Comparison of ENCODE assay signal across 14 cellular contexts in genomic region chrX:15619053-15619772, GRCh38. TPM values are rescaled to one million over a fixed set of nuclear protein-coding genes. Genes with fewer than 3 reads are reported as not detected.
A peak's percentile ranks its signal among the peaks of the same experiment; 100 is the strongest.
DNase-seq lines count a peak whose midpoint lies in the region; ATAC-seq, FAIRE-seq and TF ChIP-seq lines count a peak whose summit lies in the region.
"Had no signal": no experiment of that assay in that cellular context is flagged by ENCODE, and none has a peak within 500 bp of the region (broad histone marks: within the 10 kb centered on the region; RNA-seq: fewer than 3 reads in every experiment).

No MANE protein-coding gene starts in this region.

- no peaks in the 10 kb centered on the region for H3K27me3 Mint-ChIP-seq in astrocyte (ENCODE audit: low read depth, unreplicated experiment)

- no peak overlapping the region for H3K4me2 ChIP-seq in astrocyte (ENCODE audit: low read length)
- H3K4me2 ChIP-seq in mesenchymal stem cell (ENCODE audit: low read length, poor library complexity, severe bottlenecking): no peak overlapping the region

- H3K27ac Mint-ChIP-seq in astrocyte (ENCODE audit: unreplicated experiment): no peak overlapping the region

- no peaks in the 10 kb centered on the region for H3K9me3 Mint-ChIP-seq in astrocyte (ENCODE audit: unreplicated experiment)

- H3K23ac ChIP-seq in mesenchymal stem cell (ENCODE audit: low read length in 2 of 2): no peak overlapping the region

- H3K79me1 ChIP-seq in mesenchymal stem cell (replicated peaks; ENCODE audit: low read length, poor library complexity, severe bottlenecking): no peaks in the 10 kb centered on the region

- H3K27me3 ChIP-seq in astrocyte (ENCODE audit: insufficient read depth, low read length): no peaks in the 10 kb centered on the region
- peaks cover 0 to 41% of the 10 kb centered on the region in 2 experiments for H3K27me3 ChIP-seq in mesenchymal stem cell (ENCODE audit: control insufficient read depth in 1 of 2, insufficient read depth in 1 of 2, low read length in 2 of 2)

- no peaks in the 10 kb centered on the region for H3K79me2 ChIP-seq in astrocyte (ENCODE audit: insufficient read depth, low read length)

- no peaks in the 10 kb centered on the region for H3K4me1 ChIP-seq in astrocyte (ENCODE audit: insufficient read depth, low read length)
- H3K4me1 ChIP-seq in mesenchymal stem cell (ENCODE audit: control insufficient read depth, insufficient read depth, low read depth, low read length): no peaks in the 10 kb centered on the region
- H3K4me1 ChIP-seq: heart left ventricle had no signal

- H3K9me3 ChIP-seq in astrocyte (ENCODE audit: insufficient read depth, low read depth, low read length) (no peaks in the 10 kb centered on the region), mesenchymal stem cell (ENCODE audit: control insufficient read depth, low read length) (no peaks in the 10 kb centered on the region)
- H3K9me3 ChIP-seq: heart left ventricle had no signal

- H2BK5ac ChIP-seq in mesenchymal stem cell (ENCODE audit: low read depth, low read length, poor library complexity, severe bottlenecking): no peak overlapping the region

- no peak for TF ChIP-seq CTCF in astrocyte (IDR thresholded peaks at IDR 0.05; ENCODE audit: insufficient read depth, low read depth, low read length)

- H3K4ac ChIP-seq in mesenchymal stem cell (ENCODE audit: low read depth in 1 of 2, low read length in 2 of 2): no peak overlapping the region

- no peak overlapping the region for H3K18ac ChIP-seq in mesenchymal stem cell (ENCODE audit: low read depth in 1 of 2, low read length in 2 of 2)

- no peak overlapping the region for H2AK5ac ChIP-seq in mesenchymal stem cell (ENCODE audit: low read length, severe bottlenecking)

- H3K36me3 ChIP-seq in astrocyte (ENCODE audit: insufficient read depth, low read length): no peaks in the 10 kb centered on the region
- no peaks in the 10 kb centered on the region for H3K36me3 ChIP-seq in mesenchymal stem cell (ENCODE audit: control insufficient read depth in 1 of 2, insufficient read depth in 2 of 2, low read depth in 1 of 2, low read length in 2 of 2)
- H3K36me3 ChIP-seq: heart left ventricle had no signal

- DNase-seq in A172 (ENCODE audit: low spot score): peak; percentile 67
- DNase-seq in HT1080 (ENCODE audit: low read depth): peak; percentile 46
- DNase-seq in astrocyte (ENCODE audit: low read depth): peak; percentile 5
- DNase-seq in iris pigment epithelial cell (ENCODE audit: low read depth): peak; percentile 14
- no peak for DNase-seq in C1 segment of cervical spinal cord (lab: John Stamatoyannopoulos, UW)
- no peak for DNase-seq in mesenchymal stem cell
- DNase-seq in NCI-H510A (lab: John Stamatoyannopoulos, UW): no peak
- DNase-seq: dorsolateral prefrontal cortex, heart left ventricle, NCI-H446 treated with DMSO at 0.1 percent for 48 hours, Right ventricle myocardium superior had no signal

- no peak overlapping the region for H4K8ac ChIP-seq in mesenchymal stem cell (ENCODE audit: low read length)

- no peak overlapping the region for H2AFZ ChIP-seq in astrocyte (ENCODE audit: low read depth, low read length)
- no peak overlapping the region for H2AFZ ChIP-seq in mesenchymal stem cell (ENCODE audit: low read depth, low read length)

- H2BK120ac ChIP-seq in mesenchymal stem cell (ENCODE audit: low read depth, low read length): no peak overlapping the region

- H3K36me3 Mint-ChIP-seq in astrocyte (ENCODE audit: low read depth, unreplicated experiment): no peaks in the 10 kb centered on the region

- no peak overlapping the region for H2BK15ac ChIP-seq in mesenchymal stem cell (ENCODE audit: low read depth, poor library complexity, severe bottlenecking)

- H3K4me1 Mint-ChIP-seq in astrocyte (ENCODE audit: low read depth, unreplicated experiment): peaks cover 2% of the 10 kb centered on the region

- ATAC-seq in GM18907 (IDR thresholded peaks at IDR 0.05; ENCODE audit: unreplicated experiment): no peak
- ATAC-seq: heart left ventricle had no signal

- H4K91ac ChIP-seq in mesenchymal stem cell (ENCODE audit: low read length): no peak overlapping the region

- H3K9ac ChIP-seq in astrocyte (ENCODE audit: low read length) (no peak overlapping the region), mesenchymal stem cell (ENCODE audit: low read length) (no peak overlapping the region)

- H3K4me3 Mint-ChIP-seq in astrocyte (ENCODE audit: unreplicated experiment): no peak overlapping the region

- no peak overlapping the region for H3K4me3 ChIP-seq in astrocyte (ENCODE audit: insufficient read depth, low read depth, low read length)
- no peak overlapping the region for H3K4me3 ChIP-seq in mesenchymal stem cell (ENCODE audit: insufficient read depth in 1 of 2, low read depth in 1 of 2, low read length in 2 of 2)
- H3K4me3 ChIP-seq: dorsolateral prefrontal cortex, heart left ventricle had no signal

- H2BK12ac ChIP-seq in mesenchymal stem cell (ENCODE audit: low read length in 2 of 2): no peak overlapping the region

- WGBS in mesenchymal stem cell: no CpG with 5 or more reads among the region's 3 CpGs

- peak; percentile 37 for FAIRE-seq in astrocyte (lab: Jason Lieb, UNC)

- no peak overlapping the region for H3K27ac ChIP-seq in astrocyte (ENCODE audit: low read depth, low read length)
- no peak overlapping the region for H3K27ac ChIP-seq in mesenchymal stem cell (ENCODE audit: low read length, poor library complexity, severe bottlenecking)
- H3K27ac ChIP-seq: dorsolateral prefrontal cortex, heart left ventricle had no signal

- H3K14ac ChIP-seq in mesenchymal stem cell (ENCODE audit: low read length in 2 of 2): no peak overlapping the region

- H4K20me1 ChIP-seq in astrocyte (ENCODE audit: insufficient read depth, low read length): no peaks in the 10 kb centered on the region

RNA-seq across cellular contexts. Expression of gene ACE2, which starts 18.5 kb away (rescaled TPM):
- not detected in 2 replicates for total RNA-seq in A172 (2014; rRNA removed; shearing (Covaris generic))
- not detected in 2 replicates for total RNA-seq in HT1080 (2014; rRNA removed; shearing (Covaris generic))
- polyA plus RNA-seq in HT1080 (2015; cell fraction: cytosol; rRNA removed): not detected in 2 replicates
- not detected in 2 replicates for polyA plus RNA-seq in HT1080 (2015; cell fraction: nucleus; rRNA removed)
- not detected in 2 replicates for total RNA-seq in astrocyte
- 0.01 TPM for polyA plus RNA-seq in mesenchymal stem cell (2013, experiment 1 of 2)
- not detected for polyA plus RNA-seq in mesenchymal stem cell (2013, experiment 2 of 2)
- total RNA-seq: osteoblast had no signal

RNA-seq across cellular contexts. Expression of gene CLTRN, which starts 45.4 kb away (rescaled TPM):
- 0.24 TPM in 1 of 2 replicates, not detected in the other for total RNA-seq in A172 (2014; rRNA removed; shearing (Covaris generic))
- not detected in 2 replicates for total RNA-seq in HT1080 (2014; rRNA removed; shearing (Covaris generic))
- polyA plus RNA-seq in HT1080 (2015; cell fraction: cytosol; rRNA removed): 0.05 and 0.17 TPM in 2 replicates
- polyA plus RNA-seq in HT1080 (2015; cell fraction: nucleus; rRNA removed): 0.12 TPM in 1 of 2 replicates, not detected in the other
- total RNA-seq in astrocyte: 1.0 and 1.2 TPM in 2 replicates
- polyA plus RNA-seq in mesenchymal stem cell (2013, experiment 1 of 2): 0.15 TPM
- 0.18 TPM for polyA plus RNA-seq in mesenchymal stem cell (2013, experiment 2 of 2)
- total RNA-seq: mesenteric fat pad had no signal

Comparison
In these comparisons a context has a peak if more than half of its experiments do, and no peak if none do; other contexts are left out.
1. DNase-seq: peak in A172 (single experiment), HT1080 (single experiment), astrocyte (single experiment) and iris pigment epithelial cell (single experiment); none in C1 segment of cervical spinal cord (0 of 14), mesenchymal stem cell (single experiment) and NCI-H510A (single experiment).